Comparison of ENCODE assay signal across 15 cellular contexts in genomic region chr9:109122726-109123621, GRCh38. TPM values are rescaled to one million over a fixed set of nuclear protein-coding genes. Genes with fewer than 3 reads are reported as not detected.
DNase-seq lines count a peak whose midpoint lies in the region; ATAC-seq, FAIRE-seq and TF ChIP-seq lines count a peak whose summit lies in the region.
"Had no signal": no experiment of that assay in that cellular context is flagged by ENCODE, and none has a peak within 500 bp of the region (broad histone marks: within the 10 kb centered on the region; RNA-seq: fewer than 3 reads in every experiment).

No MANE protein-coding gene starts in this region.

- peaks cover 6% of the 10 kb centered on the region for H3K27me3 Mint-ChIP-seq in glutamatergic neuron (ENCODE audit: unreplicated experiment)
- H3K27me3 Mint-ChIP-seq: CD4-positive, alpha-beta memory T cell; stimulated activated naive B cell treated with anti-CD40 and anti-IgM and Interleukin-4, amounts not matched to agents 10 μg/mL and 1 μg/mL and 100 μg/mL, for 72 hours had no signal

- peak overlapping the region; percentile 0; the same call in 1 of the 2 replicates for H3K27ac ChIP-seq in GM12878 (ENCODE audit: control insufficient read depth, insufficient read depth)
- H3K27ac ChIP-seq in adrenal gland: no peak overlapping the region

- H3K4me1 ChIP-seq in GM12878 (ENCODE audit: control insufficient read depth, insufficient read depth, low read length) (peaks cover 7% of the 10 kb centered on the region; the same call in 1 of the 2 replicates), adrenal gland (replicated peaks in 1 of 2) (peaks cover 4 to 6% of the 10 kb centered on the region in 2 donors)

- peaks cover 7% of the 10 kb centered on the region for H3K9me3 Mint-ChIP-seq in glutamatergic neuron (ENCODE audit: unreplicated experiment)
- H3K9me3 Mint-ChIP-seq: CD4-positive, alpha-beta memory T cell; stimulated activated naive B cell treated with anti-CD40 and anti-IgM and Interleukin-4, amounts not matched to agents 10 μg/mL and 1 μg/mL and 100 μg/mL, for 72 hours had no signal

- H3K36me3 ChIP-seq in GM12878 (ENCODE audit: control insufficient read depth in 2 of 2, insufficient read depth in 2 of 2, low read length in 1 of 2) (no peaks in the 10 kb centered on the region), adrenal gland (replicated peaks in 1 of 2) (no peaks in the 10 kb centered on the region)

- H4K20me1 ChIP-seq in GM12878 (ENCODE audit: control insufficient read depth, insufficient read depth): no peaks in the 10 kb centered on the region

- CTCF ChIA-PET in GM12878 (lab: Yijun Ruan, JAX): no interaction called here

- peaks cover 5% of the 10 kb centered on the region for H3K4me1 Mint-ChIP-seq in glutamatergic neuron (ENCODE audit: low read depth, unreplicated experiment)

- H3K27me3 ChIP-seq in GM12878 (replicated peaks in 1 of 2; ENCODE audit: control insufficient read depth in 2 of 2, insufficient read depth in 2 of 2, low read length in 1 of 2): no peaks in the 10 kb centered on the region
- no peaks in the 10 kb centered on the region for H3K27me3 ChIP-seq in adrenal gland

- TF ChIP-seq RAD21 in GM12878 (IDR thresholded peaks at IDR 0.05; ENCODE audit: insufficient read depth, low read depth, low read length): no peak

- H3K9ac ChIP-seq in GM12878 (ENCODE audit: control insufficient read depth, insufficient read depth, low read length): no peak overlapping the region

- POLR2A ChIA-PET in GM12878 (lab: Charles Lee): interaction anchor here (0.6 to 0.7 kb wide), 3 partner anchors 11 to 1345 kb away, joined by 4 to 7 read pairs (median 4); no protein-coding TSS in a partner anchor

- no TSS peak for BruUV-seq in GM12878 (replicated peaks; lab: Mats Ljungman, UMichigan)

- H3K4me3 ChIP-seq in GM12878 (no peak overlapping the region), adrenal gland (no peak overlapping the region)

- H3K9me3 ChIP-seq in GM12878 (replicated peaks; ENCODE audit: control insufficient read depth, insufficient read depth, low read length) (no peaks in the 10 kb centered on the region), adrenal gland (replicated peaks in 1 of 3) (no peaks in the 10 kb centered on the region)

- no peak for DNase-seq in GM12878 (ENCODE audit: low read depth, low spot score)
- DNase-seq in glutamatergic neuron: no peak
- DNase-seq in adrenal gland: no peak
- no peak for DNase-seq in DMS79 (lab: John Stamatoyannopoulos, UW)
- DNase-seq: amygdala; CD4-positive, alpha-beta memory T cell; effector memory CD4-positive, alpha-beta T cell; head of caudate nucleus; left ventricle myocardium superior; NCI-H1694; stimulated activated naive B cell treated with anti-CD40 and anti-IgM and Interleukin-4, amounts not matched to agents 10 μg/mL and 1 μg/mL and 100 μg/mL, for 72 hours had no signal

- RAD21 ChIA-PET in GM12878 (lab: Charles Lee; ENCODE audit: unreplicated experiment): no interaction called here

- WGBS in GM12878 (ENCODE audit: insufficient coverage, insufficient replicate concordance, low lambda C conversion rate, missing lambda C conversion rate): 58% methylated on average over 12 of the region's 12 CpGs
- WGBS in adrenal gland, 4 donors: 75 to 83% (median 82%) methylated on average over 10 to 12 of the region's 12 CpGs

- no peak overlapping the region for H3K4me3 Mint-ChIP-seq in glutamatergic neuron (ENCODE audit: unreplicated experiment)
- H3K4me3 Mint-ChIP-seq: CD4-positive, alpha-beta memory T cell; stimulated activated naive B cell treated with anti-CD40 and anti-IgM and Interleukin-4, amounts not matched to agents 10 μg/mL and 1 μg/mL and 100 μg/mL, for 72 hours had no signal

- no peak for TF ChIP-seq EP300 in GM12878 (IDR thresholded peaks at IDR 0.05; ENCODE audit: borderline replicate concordance in 1 of 2, control insufficient read depth in 1 of 2, low read depth in 2 of 2, low read length in 2 of 2)

- intact Hi-C loops in GM12878 (cut with micrococcal nuclease; ENCODE audit: unreplicated experiment): no loop called here
- intact Hi-C loops in adrenal gland (cut with DNase I): loop anchor here in 1 of 2 donors (10.0 kb wide), 1 partner anchor 188 kb away; the partner anchor contains the start of genes ABITRAM and ELP1

- FAIRE-seq in GM12878 (lab: Jason Lieb, UNC): no peak

- H3K27ac Mint-ChIP-seq in glutamatergic neuron (ENCODE audit: unreplicated experiment): no peak overlapping the region
- H3K27ac Mint-ChIP-seq: CD4-positive, alpha-beta memory T cell; stimulated activated naive B cell treated with anti-CD40 and anti-IgM and Interleukin-4, amounts not matched to agents 10 μg/mL and 1 μg/mL and 100 μg/mL, for 72 hours had no signal

- H3K79me2 ChIP-seq in GM12878 (ENCODE audit: control insufficient read depth, insufficient read depth, low read length): peaks cover 17% of the 10 kb centered on the region

- in situ Hi-C loops in GM12878 (cut with MboI): no loop called here

- TF ChIP-seq CTCF in GM12878 (IDR thresholded peaks at IDR 0.05 in 2 of 3, conservative IDR thresholded peaks at IDR 0.05 in 1 of 3; ENCODE audit: control insufficient read depth in 2 of 3, extremely low read depth in 1 of 3, insufficient read depth in 1 of 3, low read depth in 3 of 3, low read length in 3 of 3): no peak
- TF ChIP-seq CTCF in glutamatergic neuron (IDR thresholded peaks at IDR 0.05; ENCODE audit: partially characterized antibody, unreplicated experiment): no peak
- no peak for TF ChIP-seq CTCF in adrenal gland (IDR thresholded peaks at IDR 0.05)

- ATAC-seq in GM18502 (IDR thresholded peaks at IDR 0.05; ENCODE audit: poor library complexity, unreplicated experiment): peak; percentile 27
- peak; percentile 23 for ATAC-seq in GM21515 (IDR thresholded peaks at IDR 0.05; ENCODE audit: unreplicated experiment)
- peak; percentile 31 for ATAC-seq in HG03342 (IDR thresholded peaks at IDR 0.05; ENCODE audit: unreplicated experiment)
- ATAC-seq in GM12878: no peak
- no peak for ATAC-seq in HG03439 (IDR thresholded peaks at IDR 0.05; ENCODE audit: unreplicated experiment)
- ATAC-seq: left ventricle myocardium superior; stimulated activated naive B cell treated with anti-CD40 and anti-IgM and Interleukin-4, amounts not matched to agents 10 μg/mL and 1 μg/mL and 100 μg/mL, for 72 hours had no signal

- no peak for TF ChIP-seq POLR2A in GM12878 (IDR thresholded peaks at IDR 0.05; ENCODE audit: low read depth, low read length)
- TF ChIP-seq POLR2A in adrenal gland (IDR thresholded peaks at IDR 0.05): no peak

- H2AFZ ChIP-seq in GM12878 (ENCODE audit: control insufficient read depth, low read depth, low read length): peak overlapping the region; percentile 58

- no peaks in the 10 kb centered on the region for H3K36me3 Mint-ChIP-seq in glutamatergic neuron (ENCODE audit: unreplicated experiment)
- H3K36me3 Mint-ChIP-seq: stimulated activated naive B cell treated with anti-CD40 and anti-IgM and Interleukin-4, amounts not matched to agents 10 μg/mL and 1 μg/mL and 100 μg/mL, for 72 hours had no signal

- peak overlapping the region; percentile 18 for H3K4me2 ChIP-seq in GM12878 (ENCODE audit: control insufficient read depth, insufficient read depth)

- SMC1A ChIA-PET in GM12878 (lab: Charles Lee; ENCODE audit: uncharacterized antibody, unreplicated experiment): interaction anchor here (0.7 to 1.1 kb wide), 2 partner anchors 14 to 23 kb away, joined by 4 to 5 read pairs; no protein-coding TSS in a partner anchor

TF ChIP-seq in GM12878, 131 proteins besides CTCF, POLR2A, EP300 and RAD21 (continues in another document):
- peak; percentile 30; the same call in 1 of the 2 replicates for TF ChIP-seq RUNX3 (IDR thresholded peaks at IDR 0.05; ENCODE audit: low read length)

RNA-seq across cellular contexts. Expression of gene TMEM245, which starts 3.2 kb away (rescaled TPM):
- total RNA-seq in GM12878 (2013; cell fraction: nucleolus; rRNA removed): 52.2 and 56.2 TPM in 2 replicates
- total RNA-seq in GM12878 (2014; rRNA removed): 15.1 and 19.0 TPM in 2 replicates
- 21.5 and 23.0 TPM in 2 replicates for total RNA-seq in GM12878 (2014; rRNA removed; fragmentation: Illumina TruSeq; extraction: Trizol)
- 19.2 and 20.0 TPM in 2 replicates for total RNA-seq in GM12878 (2021)
- 11.3 TPM for polyA plus RNA-seq in GM12878 (2011; ENCODE audit: low read depth)
- 36.1 and 39.5 TPM in 2 replicates for polyA plus RNA-seq in GM12878 (2011; rRNA removed)
- polyA plus RNA-seq in GM12878 (2011; cell fraction: cytosol; rRNA removed): 26.6 and 37.9 TPM in 2 replicates
- 19.0 and 23.0 TPM in 2 replicates for polyA plus RNA-seq in GM12878 (2011; cell fraction: nucleus; rRNA removed)
- polyA plus RNA-seq in GM12878 (2012): 12.3 and 18.0 TPM in 2 replicates
- polyA plus RNA-seq in GM12878 (2014; fragmentation: Illumina TruSeq; extraction: Trizol): 21.3 and 26.9 TPM in 2 replicates
- polyA plus RNA-seq in GM12878 (2014; fragmentation: Nextera tagmentation; extraction: Ambion mirVana): 10 to 100 TPM in 1 of 2 experiments, 1 to 10 TPM in 1; 7.4 to 11.0 TPM
- 11.8 and 14.9 TPM in 2 replicates for polyA plus RNA-seq in GM12878 (2014; rRNA removed)
- polyA plus RNA-seq in GM12878 (2016; fragmentation: Nextera tagmentation; extraction: Ambion mirVana): 10 to 100 TPM; 18.9 to 19.2 TPM
- polyA minus RNA-seq in GM12878 (2011; rRNA and poly(A)+ RNA removed): 86.1 and 93.9 TPM in 2 replicates
- 19.4 and 19.9 TPM in 2 replicates for polyA minus RNA-seq in GM12878 (2011; cell fraction: cytosol; rRNA and poly(A)+ RNA removed)
- 27.3 and 46.3 TPM in 2 replicates for polyA minus RNA-seq in GM12878 (2011; cell fraction: nucleus; rRNA and poly(A)+ RNA removed)
- total RNA-seq in glutamatergic neuron (ENCODE audit: unreplicated experiment): 26.5 TPM
- total RNA-seq in adrenal gland: 100 to 1,000 TPM in 7 of 8 donors, 10 to 100 TPM in 1; 97.5 to 363 (median 206) TPM
- 10 to 100 TPM; 23.6 to 79.5 (median 27.5) TPM for polyA plus RNA-seq in adrenal gland

RNA-seq across cellular contexts. Expression of gene FRRS1L, which starts 44.1 kb away (rescaled TPM):
- not detected in 2 replicates for total RNA-seq in GM12878 (2013; cell fraction: nucleolus; rRNA removed)
- under 0.01 TPM in 1 of 2 replicates, not detected in the other for total RNA-seq in GM12878 (2014; rRNA removed)
- total RNA-seq in GM12878 (2014; rRNA removed; fragmentation: Illumina TruSeq; extraction: Trizol): not detected in 2 replicates
- total RNA-seq in GM12878 (2021): not detected in 2 replicates
- polyA plus RNA-seq in GM12878 (2011; ENCODE audit: low read depth): not detected
- polyA plus RNA-seq in GM12878 (2011; rRNA removed): not detected in 2 replicates
- under 0.01 TPM in 1 of 2 replicates, not detected in the other for polyA plus RNA-seq in GM12878 (2011; cell fraction: cytosol; rRNA removed)
- not detected in 2 replicates for polyA plus RNA-seq in GM12878 (2011; cell fraction: nucleus; rRNA removed)
- not detected in 2 replicates for polyA plus RNA-seq in GM12878 (2012)
- not detected in 2 replicates for polyA plus RNA-seq in GM12878 (2014; fragmentation: Illumina TruSeq; extraction: Trizol)
- polyA plus RNA-seq in GM12878 (2014; fragmentation: Nextera tagmentation; extraction: Ambion mirVana): not detected
- polyA plus RNA-seq in GM12878 (2014; rRNA removed): not detected in 2 replicates
- polyA plus RNA-seq in GM12878 (2016; fragmentation: Nextera tagmentation; extraction: Ambion mirVana): not detected
- not detected in 2 replicates for polyA minus RNA-seq in GM12878 (2011; rRNA and poly(A)+ RNA removed)
- not detected in 2 replicates for polyA minus RNA-seq in GM12878 (2011; cell fraction: cytosol; rRNA and poly(A)+ RNA removed)
- not detected in 2 replicates for polyA minus RNA-seq in GM12878 (2011; cell fraction: nucleus; rRNA and poly(A)+ RNA removed)
- total RNA-seq in glutamatergic neuron (ENCODE audit: unreplicated experiment): 4.4 TPM
- total RNA-seq in adrenal gland: 10 to 100 TPM; 12.1 to 24.8 (median 18.9) TPM
- polyA plus RNA-seq in adrenal gland: 10 to 100 TPM in 1 of 3 donors, 1 to 10 TPM in 2; 2.9 to 10.9 (median 4.0) TPM
- total RNA-seq: CD4-positive, alpha-beta memory T cell had no signal
- polyA plus RNA-seq: CD4-positive, alpha-beta memory T cell had no signal

Comparison
In these comparisons a context has a peak if more than half of its experiments do, and no peak if none do; other contexts are left out.
1. ATAC-seq: peak in GM18502 (single experiment), GM21515 (single experiment) and HG03342 (single experiment); none in GM12878 (single experiment) and HG03439 (single experiment).